16 cellular contexts compared by ENCODE assay signal in genomic region chr9:77092536-77092935, GRCh38.
DNase-seq lines count a peak whose midpoint lies in the region; ATAC-seq, FAIRE-seq and TF ChIP-seq lines count a peak whose summit lies in the region.
"Had no signal": no experiment of that assay in that cellular context is flagged by ENCODE, and none has a peak within 500 bp of the region (broad histone marks: within the 10 kb centered on the region; RNA-seq: fewer than 3 reads in every experiment).

No MANE protein-coding gene starts in this region.

- no peaks in the 10 kb centered on the region for H3K27me3 ChIP-seq in endodermal cell (ENCODE audit: control insufficient read depth, insufficient read depth, low read length, poor library complexity, severe bottlenecking)

- FAIRE-seq in GM12891 (lab: Jason Lieb, UNC): no peak

- peaks cover 3% of the 10 kb centered on the region for H3K9me3 Mint-ChIP-seq in endodermal cell
- H3K9me3 Mint-ChIP-seq in nephron: peaks cover 6% of the 10 kb centered on the region
- H3K9me3 Mint-ChIP-seq in activated CD8-positive, alpha-beta memory T cell treated with anti-CD3 and anti-CD28 coated beads, Interleukin-2, amount 10 ng/mL, durations not matched to agents 7 days and 5 days (ENCODE audit: low read depth): no peaks in the 10 kb centered on the region
- H3K9me3 Mint-ChIP-seq: activated CD4-positive, alpha-beta T cell treated with anti-CD3 and anti-CD28 coated beads, Interleukin-2, amount 10 ng/mL, durations not matched to agents 7 days and 5 days; activated T-helper 1 cell treated with anti-CD3 and anti-CD28 coated beads, Interleukin-12 subunit alpha, Interleukin-12 subunit beta, Interleukin-2, Interleukin-4 antibody, amounts not matched to agents 30 ng/mL and 10 ng/mL and 1 ng/mL, durations not matched to agents 14 hours and 24 hours and 36 hours; stimulated activated naive CD8-positive, alpha-beta T cell treated with anti-CD3 and anti-CD28 coated beads, Interleukin-15, Interleukin-2, amounts not matched to agents 100 ng/mL and 50 ng/mL, for 24 hours had no signal

- H3K27ac Mint-ChIP-seq in endodermal cell (peak overlapping the region; percentile 33), nephron (peak overlapping the region; percentile 18 to 57 (median 33))
- H3K27ac Mint-ChIP-seq in activated CD8-positive, alpha-beta memory T cell treated with anti-CD3 and anti-CD28 coated beads, Interleukin-2, amount 10 ng/mL, durations not matched to agents 7 days and 5 days: no peak overlapping the region
- H3K27ac Mint-ChIP-seq: activated CD4-positive, alpha-beta T cell treated with anti-CD3 and anti-CD28 coated beads, Interleukin-2, amount 10 ng/mL, durations not matched to agents 7 days and 5 days; activated T-helper 1 cell treated with anti-CD3 and anti-CD28 coated beads, Interleukin-12 subunit alpha, Interleukin-12 subunit beta, Interleukin-2, Interleukin-4 antibody, amounts not matched to agents 30 ng/mL and 10 ng/mL and 1 ng/mL, durations not matched to agents 14 hours and 24 hours and 36 hours; brain; CD4-positive, alpha-beta memory T cell; stimulated activated naive CD8-positive, alpha-beta T cell treated with anti-CD3 and anti-CD28 coated beads, Interleukin-15, Interleukin-2, amounts not matched to agents 100 ng/mL and 50 ng/mL, for 24 hours had no signal

- H3K4me3 Mint-ChIP-seq in endodermal cell (no peak overlapping the region), nephron (no peak overlapping the region)
- no peak overlapping the region for H3K4me3 Mint-ChIP-seq in activated CD8-positive, alpha-beta memory T cell treated with anti-CD3 and anti-CD28 coated beads, Interleukin-2, amount 10 ng/mL, durations not matched to agents 7 days and 5 days
- H3K4me3 Mint-ChIP-seq: activated CD4-positive, alpha-beta T cell treated with anti-CD3 and anti-CD28 coated beads, Interleukin-2, amount 10 ng/mL, durations not matched to agents 7 days and 5 days; activated T-helper 1 cell treated with anti-CD3 and anti-CD28 coated beads, Interleukin-12 subunit alpha, Interleukin-12 subunit beta, Interleukin-2, Interleukin-4 antibody, amounts not matched to agents 30 ng/mL and 10 ng/mL and 1 ng/mL, durations not matched to agents 14 hours and 24 hours and 36 hours; brain; CD4-positive, alpha-beta memory T cell; stimulated activated naive CD8-positive, alpha-beta T cell treated with anti-CD3 and anti-CD28 coated beads, Interleukin-15, Interleukin-2, amounts not matched to agents 100 ng/mL and 50 ng/mL, for 24 hours had no signal

- H3K4me1 Mint-ChIP-seq in endodermal cell (peaks cover 6% of the 10 kb centered on the region), nephron (peaks cover 6% of the 10 kb centered on the region)
- H3K4me1 Mint-ChIP-seq in activated CD8-positive, alpha-beta memory T cell treated with anti-CD3 and anti-CD28 coated beads, Interleukin-2, amount 10 ng/mL, durations not matched to agents 7 days and 5 days: no peaks in the 10 kb centered on the region
- H3K4me1 Mint-ChIP-seq: activated CD4-positive, alpha-beta T cell treated with anti-CD3 and anti-CD28 coated beads, Interleukin-2, amount 10 ng/mL, durations not matched to agents 7 days and 5 days; brain; CD4-positive, alpha-beta memory T cell had no signal

- no peaks in the 10 kb centered on the region for H3K36me3 Mint-ChIP-seq in endodermal cell (ENCODE audit: low read depth)
- peaks cover 3% of the 10 kb centered on the region for H3K36me3 Mint-ChIP-seq in nephron (ENCODE audit: low read depth)
- no peaks in the 10 kb centered on the region for H3K36me3 Mint-ChIP-seq in activated CD8-positive, alpha-beta memory T cell treated with anti-CD3 and anti-CD28 coated beads, Interleukin-2, amount 10 ng/mL, durations not matched to agents 7 days and 5 days
- H3K36me3 Mint-ChIP-seq: brain; CD4-positive, alpha-beta memory T cell had no signal

- H3K4me3 ChIP-seq in endodermal cell (ENCODE audit: low read length): no peak overlapping the region

- H3K36me3 ChIP-seq in endodermal cell (ENCODE audit: control insufficient read depth, insufficient read depth, low read length): no peaks in the 10 kb centered on the region

- no peak overlapping the region for H3K9ac ChIP-seq in endodermal cell (ENCODE audit: extremely low read depth, low read length, poor library complexity, severe bottlenecking)

- no peak overlapping the region for H3K27ac ChIP-seq in endodermal cell (ENCODE audit: low read depth, low read length)

- H3K4me1 ChIP-seq in endodermal cell (ENCODE audit: control insufficient read depth, insufficient read depth, low read length): no peaks in the 10 kb centered on the region

- WGBS in endodermal cell (ENCODE audit: insufficient coverage in 1 of 2, insufficient read length in 1 of 2), 2 experiments: 43 to 72% methylated on average over 2 to 3 of the region's 3 CpGs

- TF ChIP-seq CTCF in endodermal cell (conservative IDR thresholded peaks at IDR 0.05) (no peak), nephron (IDR thresholded peaks at IDR 0.05; ENCODE audit: unreplicated experiment in 3 of 3) (no peak)

- TF ChIP-seq POLR2A in GM12891 (IDR thresholded peaks at IDR 0.05; ENCODE audit: low read depth, low read length): no peak
- TF ChIP-seq POLR2A in GM18505 (IDR thresholded peaks at IDR 0.05; ENCODE audit: borderline replicate concordance, extremely low read depth, insufficient read depth, insufficient read length): no peak

- no peak for ATAC-seq in GM18505 (IDR thresholded peaks at IDR 0.05; ENCODE audit: unreplicated experiment)
- ATAC-seq in activated CD8-positive, alpha-beta memory T cell treated with anti-CD3 and anti-CD28 coated beads, Interleukin-2, amount 10 ng/mL, durations not matched to agents 7 days and 5 days: no peak

- CTCF ChIA-PET in activated CD8-positive, alpha-beta memory T cell treated with anti-CD3 and anti-CD28 coated beads, Interleukin-2, amount 10 ng/mL, durations not matched to agents 7 days and 5 days (lab: Charles Lee): no interaction called here

- H3K27me3 Mint-ChIP-seq in endodermal cell (ENCODE audit: insufficient read depth) (peaks cover 6% of the 10 kb centered on the region), nephron (ENCODE audit: low read depth) (peaks cover 4% of the 10 kb centered on the region)
- H3K27me3 Mint-ChIP-seq in activated CD8-positive, alpha-beta memory T cell treated with anti-CD3 and anti-CD28 coated beads, Interleukin-2, amount 10 ng/mL, durations not matched to agents 7 days and 5 days: no peaks in the 10 kb centered on the region
- H3K27me3 Mint-ChIP-seq: activated CD4-positive, alpha-beta T cell treated with anti-CD3 and anti-CD28 coated beads, Interleukin-2, amount 10 ng/mL, durations not matched to agents 7 days and 5 days had no signal

- peak; percentile 28 for DNase-seq in EL
- peak; percentile 32 for DNase-seq in LHCN-M2 (ENCODE audit: low read depth)
- DNase-seq in endodermal cell: peak; percentile 60
- DNase-seq in GM12891 (ENCODE audit: insufficient read length, low spot score): no peak
- no peak for DNase-seq in activated CD8-positive, alpha-beta memory T cell treated with anti-CD3 and anti-CD28 coated beads, Interleukin-2, amount 10 ng/mL, durations not matched to agents 7 days and 5 days
- DNase-seq in T-helper 1 cell: no peak
- DNase-seq: activated CD4-positive, alpha-beta T cell treated with anti-CD3 and anti-CD28 coated beads, Interleukin-2, amount 10 ng/mL, durations not matched to agents 7 days and 5 days; CD4-positive, alpha-beta memory T cell; NCI-H510A; RPMI8226; T-helper 2 cell had no signal

- no peaks in the 10 kb centered on the region for H3K9me3 ChIP-seq in endodermal cell (ENCODE audit: control insufficient read depth, low read length)

TF ChIP-seq in GM12891, 5 proteins besides CTCF, POLR2A, EP300 and RAD21:
- TF ChIP-seq SPI1 (IDR thresholded peaks at IDR 0.05; ENCODE audit: low read depth, low read length) (no peak), TAF1 (IDR thresholded peaks at IDR 0.05; ENCODE audit: low read depth, low read length) (no peak), PAX5 (IDR thresholded peaks at IDR 0.05; ENCODE audit: insufficient read depth, low read length, severe bottlenecking) (no peak), POLR2AphosphoS5 (IDR thresholded peaks at IDR 0.05; ENCODE audit: low read depth, low read length) (no peak), POU2F2 (IDR thresholded peaks at IDR 0.05; ENCODE audit: low read depth, low read length) (no peak)

Comparison
In these comparisons a context has a peak if more than half of its experiments do, and no peak if none do; other contexts are left out.
1. DNase-seq: peak in EL (single experiment), LHCN-M2 (single experiment) and endodermal cell (single experiment); none in GM12891 (single experiment), activated CD8-positive, alpha-beta memory T cell treated with anti-CD3 and anti-CD28 coated beads, Interleukin-2, amount 10 ng/mL, durations not matched to agents 7 days and 5 days (single experiment) and T-helper 1 cell (0 of 5).